ENCODE assay signal across 21 cellular contexts in the genomic region with DNA sequence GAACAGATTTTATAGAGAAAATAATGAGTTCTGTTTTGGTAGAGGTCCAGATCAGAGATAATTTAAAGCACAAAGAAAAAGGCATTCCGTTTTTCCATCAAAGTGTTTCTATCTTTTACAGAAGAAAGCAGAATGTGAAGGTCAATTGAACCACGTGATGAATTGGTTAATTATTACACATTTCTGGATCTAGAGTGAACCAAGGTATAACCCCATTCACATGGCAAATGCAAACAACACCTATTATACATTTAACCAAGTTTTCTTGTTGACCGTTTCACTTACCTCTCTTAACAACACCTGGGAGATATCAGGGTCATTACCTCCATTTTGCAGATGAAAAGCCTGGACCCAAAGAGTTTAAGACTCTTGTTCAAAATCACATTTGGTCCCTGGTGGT. TPM values are rescaled to one million over a fixed set of nuclear protein-coding genes. Genes with fewer than 3 reads are reported as not detected.
DNase-seq lines count a peak whose midpoint lies in the region; ATAC-seq, FAIRE-seq and TF ChIP-seq lines count a peak whose summit lies in the region.
"Had no signal": no experiment of that assay in that cellular context is flagged by ENCODE, and none has a peak within 500 bp of the region (broad histone marks: within the 10 kb centered on the region; RNA-seq: fewer than 3 reads in every experiment).

No MANE protein-coding gene starts in this region.

- BruUV-seq in GM12878 (replicated peaks; lab: Mats Ljungman, UMichigan) = no TSS peak

- FAIRE-seq in GM12878 (lab: Jason Lieb, UNC) (no peak), small intestine (lab: Jason Lieb, UNC) (no peak), HTR-8/SVneo (lab: Jason Lieb, UNC) (no peak)
- FAIRE-seq: A549, D721Med, H1, HepG2 had no signal

- RAD21 ChIA-PET in GM12878 (lab: Charles Lee; ENCODE audit: unreplicated experiment) = no interaction called here

- TF ChIP-seq EP300 in GM12878 (IDR thresholded peaks at IDR 0.05; ENCODE audit: borderline replicate concordance in 1 of 2, control insufficient read depth in 1 of 2, low read depth in 2 of 2, low read length in 2 of 2) = no peak
- TF ChIP-seq EP300 in upper lobe of left lung (IDR thresholded peaks at IDR 0.05) = no peak

- TF ChIP-seq POLR2A in GM12878 (IDR thresholded peaks at IDR 0.05; ENCODE audit: low read depth, low read length) (no peak), upper lobe of left lung (IDR thresholded peaks at IDR 0.05) (no peak)

- H3K9me3 Mint-ChIP-seq in activated naive CD4-positive, alpha-beta T cell treated with anti-CD3 and anti-CD28 coated beads for 36 hours = peaks cover 3% of the 10 kb centered on the region
- H3K9me3 Mint-ChIP-seq: CD4-positive, alpha-beta T cell had no signal

- no peaks in the 10 kb centered on the region for H3K36me3 Mint-ChIP-seq in activated naive CD4-positive, alpha-beta T cell treated with anti-CD3 and anti-CD28 coated beads for 36 hours (ENCODE audit: low read depth)

- in situ Hi-C loops in GM12878 (cut with MboI) = no loop called here

- no peaks in the 10 kb centered on the region for H3K27me3 Mint-ChIP-seq in activated naive CD4-positive, alpha-beta T cell treated with anti-CD3 and anti-CD28 coated beads for 36 hours (ENCODE audit: low read depth)
- H3K27me3 Mint-ChIP-seq: CD4-positive, alpha-beta T cell; IgD-negative memory B cell had no signal

- ATAC-seq in GM12878 (no peak), left lobe of liver (peak; percentile 46), upper lobe of left lung (ENCODE audit: low FRiP score in 2 of 2) (no peak)
- ATAC-seq: A549, HepG2 had no signal

- POLR2A ChIA-PET in GM12878 (lab: Charles Lee) = no interaction called here

- H3K27ac Mint-ChIP-seq in activated naive CD4-positive, alpha-beta T cell treated with anti-CD3 and anti-CD28 coated beads for 36 hours = no peak overlapping the region
- H3K27ac Mint-ChIP-seq: CD4-positive, alpha-beta T cell; IgD-negative memory B cell had no signal

- no peak overlapping the region for H2AFZ ChIP-seq in GM12878 (ENCODE audit: control insufficient read depth, low read depth, low read length)

- CTCF ChIA-PET in GM12878 (lab: Yijun Ruan, JAX) = no interaction called here
- CTCF ChIA-PET in activated naive CD4-positive, alpha-beta T cell treated with anti-CD3 and anti-CD28 coated beads for 36 hours (lab: Charles Lee) = no interaction called here

- H3K27ac ChIP-seq in GM12878 (ENCODE audit: control insufficient read depth, insufficient read depth) (no peak overlapping the region), small intestine (ENCODE audit: low read depth in 1 of 2, low read length in 1 of 2) (no peak overlapping the region), upper lobe of left lung (no peak overlapping the region)
- H3K27ac ChIP-seq: 22Rv1, A549, C4-2B had no signal

- TF ChIP-seq CTCF in GM12878 (IDR thresholded peaks at IDR 0.05 in 2 of 3, conservative IDR thresholded peaks at IDR 0.05 in 1 of 3; ENCODE audit: control insufficient read depth in 2 of 3, extremely low read depth in 1 of 3, insufficient read depth in 1 of 3, low read depth in 3 of 3, low read length in 3 of 3) (no peak), upper lobe of left lung (IDR thresholded peaks at IDR 0.05) (no peak)

- H3K9ac ChIP-seq in GM12878 (ENCODE audit: control insufficient read depth, insufficient read depth, low read length) = no peak overlapping the region

- TF ChIP-seq RAD21 in GM12878 (IDR thresholded peaks at IDR 0.05; ENCODE audit: insufficient read depth, low read depth, low read length) = no peak

- H3K9me3 ChIP-seq in GM12878 (replicated peaks; ENCODE audit: control insufficient read depth, insufficient read depth, low read length) (no peaks in the 10 kb centered on the region), small intestine (ENCODE audit: control insufficient read depth, low read depth) (no peaks in the 10 kb centered on the region), upper lobe of left lung (peaks cover 0 to 3% (median 1%) of the 10 kb centered on the region in 4 donors)
- H3K9me3 ChIP-seq: A549, Caco-2, HAP-1 had no signal

- H3K4me1 Mint-ChIP-seq in activated naive CD4-positive, alpha-beta T cell treated with anti-CD3 and anti-CD28 coated beads for 36 hours (ENCODE audit: low read depth) = no peaks in the 10 kb centered on the region
- H3K4me1 Mint-ChIP-seq: IgD-negative memory B cell had no signal

- DNase-seq in DMS53 (lab: John Stamatoyannopoulos, UW) = peak; percentile 60
- DNase-seq in GM12878 (ENCODE audit: low read depth, low spot score) = no peak
- no peak for DNase-seq in left lobe of liver (ENCODE audit: low spot score)
- peak; percentile 3 for DNase-seq in small intestine
- DNase-seq in activated naive CD4-positive, alpha-beta T cell treated with anti-CD3 and anti-CD28 coated beads for 36 hours = no peak
- no peak for DNase-seq in upper lobe of left lung
- no peak for DNase-seq in HTR-8/SVneo (ENCODE audit: insufficient read length, low spot score)
- DNase-seq: AML-193; Caco-2; CD4-positive, alpha-beta T cell; DMS79 treated with DMSO at 0.1 percent for 48 hours; GF-D8; KBM-7 had no signal

- H3K4me3 Mint-ChIP-seq in activated naive CD4-positive, alpha-beta T cell treated with anti-CD3 and anti-CD28 coated beads for 36 hours = no peak overlapping the region
- H3K4me3 Mint-ChIP-seq: CD4-positive, alpha-beta T cell; IgD-negative memory B cell had no signal

- H3K4me3 ChIP-seq in GM12878 = no peak overlapping the region
- no peak overlapping the region for H3K4me3 ChIP-seq in small intestine (ENCODE audit: low read depth in 1 of 2, low read length in 2 of 2)
- no peak overlapping the region for H3K4me3 ChIP-seq in upper lobe of left lung
- H3K4me3 ChIP-seq: A549, HAP-1 had no signal

- no peaks in the 10 kb centered on the region for H4K20me1 ChIP-seq in GM12878 (ENCODE audit: control insufficient read depth, insufficient read depth)

- intact Hi-C loops in GM12878 (cut with micrococcal nuclease; ENCODE audit: unreplicated experiment) = no loop called here
- intact Hi-C loops in activated naive CD4-positive, alpha-beta T cell treated with anti-CD3 and anti-CD28 coated beads for 36 hours (cut with micrococcal nuclease) = no loop called here

- H3K4me1 ChIP-seq in GM12878 (ENCODE audit: control insufficient read depth, insufficient read depth, low read length) (no peaks in the 10 kb centered on the region), small intestine (ENCODE audit: control insufficient read depth in 2 of 2, insufficient read depth in 1 of 2, low read depth in 1 of 2, low read length in 1 of 2) (no peaks in the 10 kb centered on the region), upper lobe of left lung (peaks cover 0 to 8% (median 0%) of the 10 kb centered on the region in 4 donors)
- H3K4me1 ChIP-seq: A549, HAP-1 had no signal

- no peaks in the 10 kb centered on the region for H3K27me3 ChIP-seq in GM12878 (replicated peaks in 1 of 2; ENCODE audit: control insufficient read depth in 2 of 2, insufficient read depth in 2 of 2, low read length in 1 of 2)
- H3K27me3 ChIP-seq in small intestine (ENCODE audit: control insufficient read depth in 2 of 2, insufficient read depth in 2 of 2, low read length in 2 of 2) = no peaks in the 10 kb centered on the region
- H3K27me3 ChIP-seq in upper lobe of left lung = no peaks in the 10 kb centered on the region

- no peaks in the 10 kb centered on the region for H3K79me2 ChIP-seq in GM12878 (ENCODE audit: control insufficient read depth, insufficient read depth, low read length)

- SMC1A ChIA-PET in GM12878 (lab: Charles Lee; ENCODE audit: uncharacterized antibody, unreplicated experiment) = no interaction called here

- H3K36me3 ChIP-seq in GM12878 (ENCODE audit: control insufficient read depth in 2 of 2, insufficient read depth in 2 of 2, low read length in 1 of 2) = no peaks in the 10 kb centered on the region
- H3K36me3 ChIP-seq in small intestine (ENCODE audit: control insufficient read depth in 2 of 2, insufficient read depth in 2 of 2, low read length in 2 of 2) = no peaks in the 10 kb centered on the region
- no peaks in the 10 kb centered on the region for H3K36me3 ChIP-seq in upper lobe of left lung
- H3K36me3 ChIP-seq: HAP-1 had no signal

- H3K4me2 ChIP-seq in GM12878 (ENCODE audit: control insufficient read depth, insufficient read depth) = no peak overlapping the region
- H3K4me2 ChIP-seq: A549 had no signal

- 0% methylated on average over 3 of the region's 3 CpGs for WGBS in GM12878 (ENCODE audit: insufficient coverage, insufficient replicate concordance, low lambda C conversion rate, missing lambda C conversion rate)
- 33 to 63% (median 47%) methylated on average over 3 of the region's 3 CpGs for WGBS in small intestine, 3 donors
- 76 to 83% methylated on average over 3 of the region's 3 CpGs for WGBS in upper lobe of left lung, 2 donors

RNA-seq across cellular contexts. Expression of gene ZNF462, which starts 34.9 kb away (rescaled TPM):
- total RNA-seq in GM12878 (2013; cell fraction: nucleolus; rRNA removed) = 85.2 and 85.6 TPM in 2 replicates
- 0.71 and 1.5 TPM in 2 replicates for total RNA-seq in GM12878 (2014; rRNA removed)
- 0.74 and 0.76 TPM in 2 replicates for total RNA-seq in GM12878 (2014; rRNA removed; fragmentation: Illumina TruSeq; extraction: Trizol)
- total RNA-seq in GM12878 (2021) = 1.7 and 3.2 TPM in 2 replicates
- 0.07 TPM for polyA plus RNA-seq in GM12878 (2011; ENCODE audit: low read depth)
- polyA plus RNA-seq in GM12878 (2011; rRNA removed) = 8.9 and 13.7 TPM in 2 replicates
- polyA plus RNA-seq in GM12878 (2011; cell fraction: cytosol; rRNA removed) = 11.4 and 17.7 TPM in 2 replicates
- 26.6 and 27.7 TPM in 2 replicates for polyA plus RNA-seq in GM12878 (2011; cell fraction: nucleus; rRNA removed)
- 0.05 and 0.07 TPM in 2 replicates for polyA plus RNA-seq in GM12878 (2012)
- 0.51 and 1.3 TPM in 2 replicates for polyA plus RNA-seq in GM12878 (2014; fragmentation: Illumina TruSeq; extraction: Trizol)
- polyA plus RNA-seq in GM12878 (2014; fragmentation: Nextera tagmentation; extraction: Ambion mirVana) = under 1 TPM; 0.27 to 0.42 TPM
- polyA plus RNA-seq in GM12878 (2014; rRNA removed) = 0.40 and 0.81 TPM in 2 replicates
- polyA plus RNA-seq in GM12878 (2016; fragmentation: Nextera tagmentation; extraction: Ambion mirVana) = under 1 TPM; 0.32 to 0.59 TPM
- polyA minus RNA-seq in GM12878 (2011; rRNA and poly(A)+ RNA removed) = 35.2 and 49.9 TPM in 2 replicates
- 26.5 and 36.1 TPM in 2 replicates for polyA minus RNA-seq in GM12878 (2011; cell fraction: cytosol; rRNA and poly(A)+ RNA removed)
- polyA minus RNA-seq in GM12878 (2011; cell fraction: nucleus; rRNA and poly(A)+ RNA removed) = 50.5 and 80.2 TPM in 2 replicates
- 2.2 TPM for total RNA-seq in left lobe of liver
- polyA plus RNA-seq in small intestine = 1 to 10 TPM in 2 of 3 donors, under 1 TPM in 1; 0.54 to 4.5 (median 2.0) TPM
- total RNA-seq in activated naive CD4-positive, alpha-beta T cell treated with anti-CD3 and anti-CD28 coated beads for 36 hours = under 1 TPM; 0.33 to 0.40 TPM
- 10 to 100 TPM; 17.9 to 85.9 (median 21.2) TPM for total RNA-seq in upper lobe of left lung
- total RNA-seq: HepG2 had no signal
- polyA plus RNA-seq: HepG2, IgD-negative memory B cell had no signal

Comparison
In these comparisons a context has a peak if more than half of its experiments do, and no peak if none do; other contexts are left out.
1. DNase-seq: peak in DMS53 (single experiment) and small intestine (single experiment); none in GM12878 (single experiment), left lobe of liver (single experiment), activated naive CD4-positive, alpha-beta T cell treated with anti-CD3 and anti-CD28 coated beads for 36 hours (single experiment), upper lobe of left lung (0 of 2) and HTR-8/SVneo (single experiment).